19 cellular contexts compared by ENCODE assay signal in the genomic region with DNA sequence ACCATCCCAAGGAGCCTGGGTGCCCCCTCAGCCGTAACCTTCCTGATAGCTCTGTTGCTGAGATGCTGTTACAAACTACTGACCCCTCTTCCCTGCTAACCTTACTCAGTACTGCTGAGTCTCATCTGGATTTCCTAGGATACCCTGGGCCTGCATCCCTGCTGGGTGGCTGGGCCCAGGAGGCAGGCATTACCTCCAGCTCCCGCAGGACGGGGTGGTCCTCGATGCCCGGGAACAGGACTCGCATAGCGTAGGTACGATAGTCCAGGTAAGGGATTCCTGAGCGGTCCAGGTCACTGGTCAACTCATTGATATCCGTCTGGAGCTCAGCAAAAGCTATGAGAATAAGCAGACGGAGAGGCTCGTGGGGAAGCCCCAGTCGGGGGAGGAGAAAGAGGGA.
"Had no signal": no experiment of that assay in that cellular context is flagged by ENCODE, and none has a peak within 500 bp of the region (broad histone marks: within the 10 kb centered on the region; RNA-seq: fewer than 3 reads in every experiment).

No MANE protein-coding gene starts in this region.

- H3K4me3 Mint-ChIP-seq: activated CD8-positive, alpha-beta T cell treated with anti-CD3 and anti-CD28 coated beads for 36 hours; activated naive CD8-positive, alpha-beta T cell; activated T-cell treated with anti-CD3 and anti-CD28 coated beads, Interleukin-2, amount 50 U/mL, for 4 hours; activated T-helper 17 cell treated with anti-CD3 and anti-CD28 coated beads, Interleukin-2, amount 50 U/mL, for 72 hours; WTC11 had no signal

- ATAC-seq: activated CD8-positive, alpha-beta T cell treated with anti-CD3 and anti-CD28 coated beads for 36 hours; activated T-cell treated with anti-CD3 and anti-CD28 coated beads, Interleukin-2, amount 50 U/mL, for 4 hours; activated T-helper 17 cell treated with anti-CD3 and anti-CD28 coated beads, Interleukin-2, amount 50 U/mL, for 72 hours; esophagus mucosa; WTC11 had no signal

- H3K9me3 Mint-ChIP-seq: activated CD8-positive, alpha-beta T cell treated with anti-CD3 and anti-CD28 coated beads for 36 hours; activated T-cell treated with anti-CD3 and anti-CD28 coated beads, Interleukin-2, amount 50 U/mL, for 4 hours; activated T-helper 17 cell treated with anti-CD3 and anti-CD28 coated beads, Interleukin-2, amount 50 U/mL, for 72 hours; WTC11 had no signal

- H3K27ac Mint-ChIP-seq: activated CD8-positive, alpha-beta T cell treated with anti-CD3 and anti-CD28 coated beads for 36 hours; activated naive CD8-positive, alpha-beta T cell; activated T-helper 17 cell treated with anti-CD3 and anti-CD28 coated beads, Interleukin-2, amount 50 U/mL, for 72 hours; WTC11 had no signal

- H3K27me3 Mint-ChIP-seq: activated CD8-positive, alpha-beta T cell treated with anti-CD3 and anti-CD28 coated beads for 36 hours; activated naive CD8-positive, alpha-beta T cell had no signal

- DNase-seq: activated CD4-positive, alpha-beta T cell treated with anti-CD3 and anti-CD28 coated beads for 1 hour; activated CD4-positive, alpha-beta T cell treated with anti-CD3 and anti-CD28 coated beads for 4 hours; activated CD4-positive, alpha-beta T cell treated with anti-CD3 and anti-CD28 coated beads, Interleukin-2, amount 50 U/mL, for 1 hour; activated CD4-positive, alpha-beta T cell treated with anti-CD3 and anti-CD28 coated beads, Interleukin-2, amount 50 U/mL, for 48 hours; activated CD8-positive, alpha-beta memory T cell treated with anti-CD3 and anti-CD28 coated beads for 24 hours; activated CD8-positive, alpha-beta T cell treated with anti-CD3 and anti-CD28 coated beads for 36 hours; activated effector memory CD4-positive, alpha-beta T cell treated with Interleukin-2 at 50 U/mL for 16 hours; activated gamma-delta T cell treated with Interleukin-2 at 50 U/mL for 16 hours; activated naive CD4-positive, alpha-beta T cell treated with anti-CD3 and anti-CD28 coated beads, Interleukin-2, amount 50 U/mL, for 16 hours; activated naive CD4-positive, alpha-beta T cell treated with Interleukin-2 at 50 U/mL for 16 hours; activated T-cell treated with anti-CD3 and anti-CD28 coated beads, Interleukin-2, amount 50 U/mL, for 4 hours; amniotic stem cell; effector CD8-positive, alpha-beta T cell; foreskin fibroblast; T-helper 2 cell had no signal
